ENCODE assay signal across 8 cellular contexts in genomic region chr3:170052398-170052797, GRCh38.
"Had no signal": no experiment of that assay in that cellular context is flagged by ENCODE, and none has a peak within 500 bp of the region (broad histone marks: within the 10 kb centered on the region; RNA-seq: fewer than 3 reads in every experiment).

No MANE protein-coding gene starts in this region.

- H3K4me3 ChIP-seq: GM12878 had no signal

- FAIRE-seq: G401.6, GM12878, GM12891, GM12892, GM18507, GM19239 had no signal

- ATAC-seq: GM12878 had no signal

- DNase-seq: GDM1, GF-D8 had no signal
